ENCODE assay signal across 1 cellular context in the genomic region with DNA sequence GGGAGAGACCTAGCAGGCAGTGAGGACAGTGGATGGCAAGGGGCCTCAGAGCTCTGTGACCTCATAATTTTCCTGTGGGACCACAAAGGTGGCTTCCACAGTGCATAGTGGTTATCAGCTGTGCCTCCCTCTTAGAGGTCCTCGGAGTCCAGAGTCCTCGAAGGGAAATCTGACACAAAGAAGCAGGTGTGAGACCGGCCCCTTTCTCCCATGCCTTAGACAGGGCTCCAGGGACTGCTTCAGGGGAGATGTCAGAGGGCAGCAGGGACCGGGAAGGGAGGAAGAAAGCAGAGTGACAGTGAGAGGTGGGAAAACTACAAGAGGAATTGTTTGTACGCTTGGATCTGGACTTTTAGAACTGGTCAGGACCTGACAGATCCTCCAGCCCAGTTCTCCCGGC.
TF ChIP-seq lines count a peak whose summit lies in the region.

No MANE protein-coding gene starts in this region.

TF ChIP-seq in K562, 482 proteins besides CTCF, POLR2A, EP300 and RAD21:
- TF ChIP-seq RB1 (IDR thresholded peaks at IDR 0.05; ENCODE audit: low read depth) (no peak), NCOA6 (IDR thresholded peaks at IDR 0.05) (no peak), CC2D1A (IDR thresholded peaks at IDR 0.05) (no peak), ZBTB17 (CRISPR knock-in tag; IDR thresholded peaks at IDR 0.05) (no peak), TEAD2 (tag; IDR thresholded peaks at IDR 0.05) (no peak), FOSL1 (tag; conservative IDR thresholded peaks at IDR 0.05) (no peak), ELF2 (CRISPR knock-in tag; IDR thresholded peaks at IDR 0.05) (no peak), ZNF586 (CRISPR knock-in tag; conservative IDR thresholded peaks at IDR 0.05) (no peak), MTA1 (IDR thresholded peaks at IDR 0.05; ENCODE audit: borderline replicate concordance) (no peak), ZC3H4 (CRISPR knock-in tag; IDR thresholded peaks at IDR 0.05; ENCODE audit: borderline replicate concordance) (no peak)
- TF ChIP-seq, protein P1, sequence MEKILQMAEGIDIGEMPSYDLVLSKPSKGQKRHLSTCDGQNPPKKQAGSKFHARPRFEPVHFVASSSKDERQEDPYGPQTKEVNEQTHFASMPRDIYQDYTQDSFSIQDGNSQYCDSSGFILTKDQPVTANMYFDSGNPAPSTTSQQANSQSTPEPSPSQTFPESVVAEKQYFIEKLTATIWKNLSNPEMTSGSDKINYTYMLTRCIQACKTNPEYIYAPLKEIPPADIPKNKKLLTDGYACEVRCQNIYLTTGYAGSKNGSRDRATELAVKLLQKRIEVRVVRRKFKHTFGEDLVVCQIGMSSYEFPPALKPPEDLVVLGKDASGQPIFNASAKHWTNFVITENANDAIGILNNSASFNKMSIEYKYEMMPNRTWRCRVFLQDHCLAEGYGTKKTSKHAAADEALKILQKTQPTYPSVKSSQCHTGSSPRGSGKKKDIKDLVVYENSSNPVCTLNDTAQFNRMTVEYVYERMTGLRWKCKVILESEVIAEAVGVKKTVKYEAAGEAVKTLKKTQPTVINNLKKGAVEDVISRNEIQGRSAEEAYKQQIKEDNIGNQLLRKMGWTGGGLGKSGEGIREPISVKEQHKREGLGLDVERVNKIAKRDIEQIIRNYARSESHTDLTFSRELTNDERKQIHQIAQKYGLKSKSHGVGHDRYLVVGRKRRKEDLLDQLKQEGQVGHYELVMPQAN (IDR thresholded peaks at IDR 0.05; ENCODE audit: borderline replicate concordance): no peak
- TF ChIP-seq, protein P2, sequence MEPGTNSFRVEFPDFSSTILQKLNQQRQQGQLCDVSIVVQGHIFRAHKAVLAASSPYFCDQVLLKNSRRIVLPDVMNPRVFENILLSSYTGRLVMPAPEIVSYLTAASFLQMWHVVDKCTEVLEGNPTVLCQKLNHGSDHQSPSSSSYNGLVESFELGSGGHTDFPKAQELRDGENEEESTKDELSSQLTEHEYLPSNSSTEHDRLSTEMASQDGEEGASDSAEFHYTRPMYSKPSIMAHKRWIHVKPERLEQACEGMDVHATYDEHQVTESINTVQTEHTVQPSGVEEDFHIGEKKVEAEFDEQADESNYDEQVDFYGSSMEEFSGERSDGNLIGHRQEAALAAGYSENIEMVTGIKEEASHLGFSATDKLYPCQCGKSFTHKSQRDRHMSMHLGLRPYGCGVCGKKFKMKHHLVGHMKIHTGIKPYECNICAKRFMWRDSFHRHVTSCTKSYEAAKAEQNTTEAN (CRISPR knock-in tag; IDR thresholded peaks at IDR 0.05): no peak
- TF ChIP-seq, protein P3, sequence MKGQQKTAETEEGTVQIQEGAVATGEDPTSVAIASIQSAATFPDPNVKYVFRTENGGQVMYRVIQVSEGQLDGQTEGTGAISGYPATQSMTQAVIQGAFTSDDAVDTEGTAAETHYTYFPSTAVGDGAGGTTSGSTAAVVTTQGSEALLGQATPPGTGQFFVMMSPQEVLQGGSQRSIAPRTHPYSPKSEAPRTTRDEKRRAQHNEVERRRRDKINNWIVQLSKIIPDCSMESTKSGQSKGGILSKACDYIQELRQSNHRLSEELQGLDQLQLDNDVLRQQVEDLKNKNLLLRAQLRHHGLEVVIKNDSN (CRISPR knock-in tag; IDR thresholded peaks at IDR 0.05): no peak
- TF ChIP-seq, protein P4, sequence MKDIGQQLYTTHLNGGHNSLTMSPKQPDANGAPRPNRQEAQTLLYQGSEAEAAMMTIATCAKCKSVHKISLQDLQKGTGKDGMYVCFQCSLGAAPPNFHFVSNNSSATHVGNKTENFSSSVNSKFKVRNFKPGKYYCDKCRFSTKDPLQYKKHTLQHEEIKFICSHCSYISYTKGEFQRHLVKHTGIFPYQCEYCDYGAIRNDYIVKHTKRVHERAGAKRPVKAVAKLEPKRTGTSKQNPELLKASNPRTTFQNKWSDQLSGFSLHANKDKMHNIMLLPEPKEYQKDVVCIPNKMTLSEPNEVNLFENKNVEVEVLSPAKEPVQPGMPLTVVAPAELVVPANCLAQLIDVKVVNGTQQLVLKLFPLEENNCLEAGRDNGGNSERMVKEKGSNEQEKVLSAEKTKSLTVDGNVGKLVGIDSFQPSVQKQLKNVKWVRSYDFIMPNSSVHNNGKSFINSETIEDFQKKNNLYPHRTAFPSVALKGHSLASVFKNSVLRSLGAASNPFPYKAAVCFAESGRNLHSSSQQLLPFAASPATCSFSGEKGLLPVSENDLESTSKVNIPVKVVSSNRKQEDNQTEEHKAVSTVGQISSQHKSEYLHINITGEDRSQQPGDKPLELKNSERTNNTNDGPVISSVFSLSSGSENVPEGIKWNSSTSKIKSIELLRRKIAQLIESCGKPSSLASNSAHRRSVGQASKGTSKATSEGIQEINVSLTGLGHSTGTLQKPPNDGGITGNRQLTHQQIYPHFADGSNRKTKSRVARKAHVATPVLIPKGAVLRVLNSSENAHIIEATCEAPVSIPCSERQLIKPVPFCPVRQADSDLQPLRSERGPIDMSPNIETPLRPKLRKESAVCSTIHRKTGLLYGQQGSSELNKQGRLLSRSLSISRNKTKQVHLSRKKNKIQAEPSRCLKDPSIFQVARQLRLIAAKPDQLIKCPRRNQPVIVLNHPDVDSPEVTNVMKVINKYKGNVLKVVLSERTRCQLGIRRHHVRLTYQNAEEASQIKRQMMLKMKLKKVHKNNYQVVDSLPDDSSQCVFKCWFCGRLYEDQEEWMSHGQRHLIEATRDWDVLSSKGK (CRISPR knock-in tag; IDR thresholded peaks at IDR 0.05): no peak
- TF ChIP-seq, protein P5, sequence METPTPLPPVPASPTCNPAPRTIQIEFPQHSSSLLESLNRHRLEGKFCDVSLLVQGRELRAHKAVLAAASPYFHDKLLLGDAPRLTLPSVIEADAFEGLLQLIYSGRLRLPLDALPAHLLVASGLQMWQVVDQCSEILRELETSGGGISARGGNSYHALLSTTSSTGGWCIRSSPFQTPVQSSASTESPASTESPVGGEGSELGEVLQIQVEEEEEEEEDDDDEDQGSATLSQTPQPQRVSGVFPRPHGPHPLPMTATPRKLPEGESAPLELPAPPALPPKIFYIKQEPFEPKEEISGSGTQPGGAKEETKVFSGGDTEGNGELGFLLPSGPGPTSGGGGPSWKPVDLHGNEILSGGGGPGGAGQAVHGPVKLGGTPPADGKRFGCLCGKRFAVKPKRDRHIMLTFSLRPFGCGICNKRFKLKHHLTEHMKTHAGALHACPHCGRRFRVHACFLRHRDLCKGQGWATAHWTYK (CRISPR knock-in tag; IDR thresholded peaks at IDR 0.05): no peak
- TF ChIP-seq, protein P6, sequence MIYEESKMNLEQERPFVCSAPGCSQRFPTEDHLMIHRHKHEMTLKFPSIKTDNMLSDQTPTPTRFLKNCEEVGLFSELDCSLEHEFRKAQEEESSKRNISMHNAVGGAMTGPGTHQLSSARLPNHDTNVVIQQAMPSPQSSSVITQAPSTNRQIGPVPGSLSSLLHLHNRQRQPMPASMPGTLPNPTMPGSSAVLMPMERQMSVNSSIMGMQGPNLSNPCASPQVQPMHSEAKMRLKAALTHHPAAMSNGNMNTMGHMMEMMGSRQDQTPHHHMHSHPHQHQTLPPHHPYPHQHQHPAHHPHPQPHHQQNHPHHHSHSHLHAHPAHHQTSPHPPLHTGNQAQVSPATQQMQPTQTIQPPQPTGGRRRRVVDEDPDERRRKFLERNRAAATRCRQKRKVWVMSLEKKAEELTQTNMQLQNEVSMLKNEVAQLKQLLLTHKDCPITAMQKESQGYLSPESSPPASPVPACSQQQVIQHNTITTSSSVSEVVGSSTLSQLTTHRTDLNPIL (CRISPR knock-in tag; IDR thresholded peaks at IDR 0.05): no peak
- TF ChIP-seq, protein P7, sequence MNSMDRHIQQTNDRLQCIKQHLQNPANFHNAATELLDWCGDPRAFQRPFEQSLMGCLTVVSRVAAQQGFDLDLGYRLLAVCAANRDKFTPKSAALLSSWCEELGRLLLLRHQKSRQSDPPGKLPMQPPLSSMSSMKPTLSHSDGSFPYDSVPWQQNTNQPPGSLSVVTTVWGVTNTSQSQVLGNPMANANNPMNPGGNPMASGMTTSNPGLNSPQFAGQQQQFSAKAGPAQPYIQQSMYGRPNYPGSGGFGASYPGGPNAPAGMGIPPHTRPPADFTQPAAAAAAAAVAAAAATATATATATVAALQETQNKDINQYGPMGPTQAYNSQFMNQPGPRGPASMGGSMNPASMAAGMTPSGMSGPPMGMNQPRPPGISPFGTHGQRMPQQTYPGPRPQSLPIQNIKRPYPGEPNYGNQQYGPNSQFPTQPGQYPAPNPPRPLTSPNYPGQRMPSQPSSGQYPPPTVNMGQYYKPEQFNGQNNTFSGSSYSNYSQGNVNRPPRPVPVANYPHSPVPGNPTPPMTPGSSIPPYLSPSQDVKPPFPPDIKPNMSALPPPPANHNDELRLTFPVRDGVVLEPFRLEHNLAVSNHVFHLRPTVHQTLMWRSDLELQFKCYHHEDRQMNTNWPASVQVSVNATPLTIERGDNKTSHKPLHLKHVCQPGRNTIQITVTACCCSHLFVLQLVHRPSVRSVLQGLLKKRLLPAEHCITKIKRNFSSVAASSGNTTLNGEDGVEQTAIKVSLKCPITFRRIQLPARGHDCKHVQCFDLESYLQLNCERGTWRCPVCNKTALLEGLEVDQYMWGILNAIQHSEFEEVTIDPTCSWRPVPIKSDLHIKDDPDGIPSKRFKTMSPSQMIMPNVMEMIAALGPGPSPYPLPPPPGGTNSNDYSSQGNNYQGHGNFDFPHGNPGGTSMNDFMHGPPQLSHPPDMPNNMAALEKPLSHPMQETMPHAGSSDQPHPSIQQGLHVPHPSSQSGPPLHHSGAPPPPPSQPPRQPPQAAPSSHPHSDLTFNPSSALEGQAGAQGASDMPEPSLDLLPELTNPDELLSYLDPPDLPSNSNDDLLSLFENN (IDR thresholded peaks at IDR 0.05; ENCODE audit: low read depth in 2 of 2, low read length in 2 of 2): no peak
